In the genomic region with DNA sequence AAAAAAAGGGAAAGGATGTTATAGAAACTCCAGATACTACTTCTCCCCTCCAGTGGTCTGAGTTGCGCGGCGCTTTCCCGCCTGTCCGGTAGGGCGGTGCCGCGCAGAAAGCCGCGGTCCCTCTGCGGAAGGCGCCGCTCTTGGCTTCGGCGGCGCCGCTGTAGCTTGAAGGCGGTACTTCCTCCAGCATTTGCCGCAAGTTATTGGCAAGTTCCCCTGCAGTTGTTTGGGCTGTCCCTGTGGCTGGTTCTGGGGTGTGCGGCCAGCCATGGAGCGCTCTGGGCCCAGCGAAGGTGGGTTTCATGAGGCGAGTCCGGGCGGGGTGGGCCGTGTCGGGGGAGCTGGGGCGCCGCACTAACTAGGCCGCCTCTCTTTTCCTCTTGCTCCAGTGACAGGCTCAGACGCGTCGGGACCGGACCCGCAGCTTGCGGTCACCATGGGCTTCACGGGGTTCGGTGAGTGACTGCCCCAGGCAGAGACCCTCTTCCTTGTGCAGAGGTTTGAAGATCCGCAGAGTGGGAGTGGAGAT, we compare ENCODE assay signal across 7 cellular contexts. TPM values are rescaled to one million over a fixed set of nuclear protein-coding genes. Genes with fewer than 3 reads are reported as not detected.
DNase-seq lines count a peak whose midpoint lies in the region; ATAC-seq, FAIRE-seq and TF ChIP-seq lines count a peak whose summit lies in the region.
"Not testable (repeated sequence)": the region's sequence is repeated elsewhere in the genome, so short reads cannot be mapped to it uniquely, and the experiment has no call there.

A gene (plus strand): TSS at position 219 of the 529 bp plus-strand sequence. CDS start 50 bp downstream, at position 269.

- not testable (repeated sequence) for H3K9me3 ChIP-seq in astrocyte (ENCODE audit: insufficient read depth, low read depth, low read length)

- peak within 1 kb of the TSS; percentile 99 for H3K4me3 Mint-ChIP-seq in T-helper 2 cell treated with Interferon-gamma antibody and Interleukin-4, amounts not matched to agents 5 μg/mL and 100 μg/mL, for 36 hours
- H3K4me3 Mint-ChIP-seq in astrocyte (ENCODE audit: unreplicated experiment) = peak within 1 kb of the TSS; percentile 97

- H3K9me3 Mint-ChIP-seq in T-helper 2 cell treated with Interferon-gamma antibody and Interleukin-4, amounts not matched to agents 5 μg/mL and 100 μg/mL, for 36 hours; astrocyte (ENCODE audit: unreplicated experiment): not testable (repeated sequence)

- H3K27me3 Mint-ChIP-seq in T-helper 2 cell treated with Interferon-gamma antibody and Interleukin-4, amounts not matched to agents 5 μg/mL and 100 μg/mL, for 36 hours (ENCODE audit: low read depth); astrocyte (ENCODE audit: low read depth, unreplicated experiment): not testable (repeated sequence)

- peaks cover 16% of the 10 kb centered on the region for H3K36me3 Mint-ChIP-seq in T-helper 2 cell treated with Interferon-gamma antibody and Interleukin-4, amounts not matched to agents 5 μg/mL and 100 μg/mL, for 36 hours (ENCODE audit: low read depth)
- H3K36me3 Mint-ChIP-seq in astrocyte (ENCODE audit: low read depth, unreplicated experiment) = not testable (repeated sequence)

- H3K4me1 Mint-ChIP-seq in T-helper 2 cell treated with Interferon-gamma antibody and Interleukin-4, amounts not matched to agents 5 μg/mL and 100 μg/mL, for 36 hours (ENCODE audit: low read depth); astrocyte (ENCODE audit: low read depth, unreplicated experiment): not testable (repeated sequence)

- H3K36me3 ChIP-seq in astrocyte (ENCODE audit: insufficient read depth, low read length) = not testable (repeated sequence)

- H3K4me2 ChIP-seq in astrocyte (ENCODE audit: low read length) = peak within 1 kb of the TSS; percentile 84

- not testable (repeated sequence) for H3K27me3 ChIP-seq in astrocyte (ENCODE audit: insufficient read depth, low read length)

- peak within 1 kb of the TSS; percentile 89 for H3K4me3 ChIP-seq in astrocyte (ENCODE audit: insufficient read depth, low read depth, low read length)

- H2AFZ ChIP-seq in astrocyte (ENCODE audit: low read depth, low read length) = peak within 1 kb of the TSS; percentile 88

- FAIRE-seq in astrocyte (lab: Jason Lieb, UNC) = not testable (repeated sequence)

- ATAC-seq in GM18499 (IDR thresholded peaks at IDR 0.05; ENCODE audit: insufficient read depth, unreplicated experiment) (peak; percentile 86), HG02943 (IDR thresholded peaks at IDR 0.05; ENCODE audit: low read depth, unreplicated experiment) (peak; percentile 98)

- H3K79me2 ChIP-seq in astrocyte (ENCODE audit: insufficient read depth, low read length) = peaks cover 13% of the 10 kb centered on the region

- peak within 1 kb of the TSS; percentile 84 for H3K27ac Mint-ChIP-seq in T-helper 2 cell treated with Interferon-gamma antibody and Interleukin-4, amounts not matched to agents 5 μg/mL and 100 μg/mL, for 36 hours
- peak within 1 kb of the TSS; percentile 44 for H3K27ac Mint-ChIP-seq in astrocyte (ENCODE audit: unreplicated experiment)

- not testable (repeated sequence) for H4K20me1 ChIP-seq in astrocyte (ENCODE audit: insufficient read depth, low read length)

- peak within 1 kb of the TSS; percentile 89 for H3K9ac ChIP-seq in astrocyte (ENCODE audit: low read length)

- H3K4me1 ChIP-seq in astrocyte (ENCODE audit: insufficient read depth, low read length) = not testable (repeated sequence)

- H3K27ac ChIP-seq in astrocyte (ENCODE audit: low read depth, low read length) = peak within 1 kb of the TSS; percentile 42

- DNase-seq in NCI-H187 treated with DMSO at 0.1 percent for 48 hours (lab: John Stamatoyannopoulos, UW) = peak; percentile 27
- peak; percentile 80 for DNase-seq in T-helper 2 cell treated with Interferon-gamma antibody and Interleukin-4, amounts not matched to agents 5 μg/mL and 100 μg/mL, for 36 hours (ENCODE audit: low spot score)
- peak; percentile 88 for DNase-seq in astrocyte (ENCODE audit: low read depth)
- DNase-seq in hepatic stellate cell (ENCODE audit: low spot score) = peak; percentile 71
- peak; percentile 86 for DNase-seq in retina

- TF ChIP-seq CTCF in astrocyte (IDR thresholded peaks at IDR 0.05; ENCODE audit: insufficient read depth, low read depth, low read length) = peak; percentile 65

RNA-seq across cellular contexts. Expression of the gene that starts here (rescaled TPM):
- 31.3 and 34.7 TPM in 2 replicates for total RNA-seq in astrocyte

Comparison
In these comparisons a context has a peak if more than half of its experiments do, and no peak if none do; other contexts are left out.
1. Peak in every context shown above with its lines: DNase-seq, ATAC-seq, H3K4me3 ChIP-seq and H3K27ac ChIP-seq.
2. DNase-seq: peak in every context shown above with its lines; median percentile 88 in astrocyte; 86 in retina; 80 in T-helper 2 cell treated with Interferon-gamma antibody and Interleukin-4, amounts not matched to agents 5 μg/mL and 100 μg/mL, for 36 hours; 71 in hepatic stellate cell; 27 in NCI-H187 treated with DMSO at 0.1 percent for 48 hours.